In the genomic region with DNA sequence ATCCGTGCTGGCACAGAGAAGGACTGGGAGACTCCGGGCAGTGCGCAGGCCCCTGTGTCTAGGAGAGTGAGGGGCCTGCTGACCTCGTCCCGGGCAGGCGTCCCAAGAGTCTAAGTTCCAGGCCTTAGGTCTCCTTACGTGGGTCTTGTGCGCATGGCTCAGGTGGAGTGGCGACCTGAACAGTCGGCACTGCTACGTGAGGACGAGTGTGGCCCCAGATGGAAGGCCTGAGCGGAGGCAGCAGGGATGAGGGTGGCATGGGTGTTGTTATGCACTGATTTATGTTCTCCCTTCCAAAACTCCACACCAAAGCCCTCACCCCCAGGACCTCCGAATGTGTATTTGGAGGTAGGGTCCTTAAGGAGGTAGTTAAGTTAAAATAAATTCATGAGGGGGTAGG, we compare ENCODE assay signal across 19 cellular contexts. TPM values are rescaled to one million over a fixed set of nuclear protein-coding genes. Genes with fewer than 3 reads are reported as not detected.
DNase-seq lines count a peak whose midpoint lies in the region; ATAC-seq and TF ChIP-seq lines count a peak whose summit lies in the region.
"Had no signal": no experiment of that assay in that cellular context is flagged by ENCODE, and none has a peak within 500 bp of the region (broad histone marks: within the 10 kb centered on the region; RNA-seq: fewer than 3 reads in every experiment).

No MANE protein-coding gene starts in this region.

- H3F3A ChIP-seq in neural progenitor cell (ENCODE audit: low read depth): peaks cover 14% of the 10 kb centered on the region

- H2AFZ ChIP-seq in neural progenitor cell (replicated peaks): no peak overlapping the region

- H3K27ac ChIP-seq in neural progenitor cell (no peak overlapping the region), SJCRH30 (no peak overlapping the region)

- H3K4me1 Mint-ChIP-seq in chondrocyte (ENCODE audit: low read depth) (peaks cover 31% of the 10 kb centered on the region), neural progenitor cell (peaks cover 10% of the 10 kb centered on the region), type B pancreatic cell (ENCODE audit: unreplicated experiment) (peaks cover 11% of the 10 kb centered on the region)
- H3K4me1 Mint-ChIP-seq: CD4-positive, CD25-positive, alpha-beta regulatory T cell; CD8-positive, alpha-beta memory T cell; IgD-negative memory B cell had no signal

- TF ChIP-seq CTCF in chondrocyte (IDR thresholded peaks at IDR 0.05) (no peak), neural progenitor cell (IDR thresholded peaks at IDR 0.05) (no peak), type B pancreatic cell (conservative IDR thresholded peaks at IDR 0.05) (no peak)

- H3K36me3 Mint-ChIP-seq in chondrocyte (ENCODE audit: low read depth) (no peaks in the 10 kb centered on the region), neural progenitor cell (no peaks in the 10 kb centered on the region), type B pancreatic cell (no peaks in the 10 kb centered on the region)
- H3K36me3 Mint-ChIP-seq: CD4-positive, CD25-positive, alpha-beta regulatory T cell; CD8-positive, alpha-beta memory T cell; IgD-negative memory B cell had no signal

- H3K4me2 ChIP-seq in neural progenitor cell: no peak overlapping the region

- H3K4me1 ChIP-seq in neural progenitor cell (peaks cover 22% of the 10 kb centered on the region), SJCRH30 (0 out of 2 replicates have a peak, but pooled peaks cover 6% of the 10 kb centered on the region)
- H3K4me1 ChIP-seq: BE2C, HAP-1 had no signal

- no peaks in the 10 kb centered on the region for H3K27me3 Mint-ChIP-seq in chondrocyte (ENCODE audit: low read depth)
- H3K27me3 Mint-ChIP-seq in neural progenitor cell (ENCODE audit: insufficient read depth, low read depth): peaks cover 5% of the 10 kb centered on the region
- peaks cover 2% of the 10 kb centered on the region for H3K27me3 Mint-ChIP-seq in type B pancreatic cell

- H3K9me3 ChIP-seq in neural progenitor cell (ENCODE audit: low read depth) (no peaks in the 10 kb centered on the region), SJCRH30 (replicated peaks) (no peaks in the 10 kb centered on the region)
- H3K9me3 ChIP-seq: BE2C, HAP-1 had no signal

- no peak overlapping the region for H3K9ac ChIP-seq in neural progenitor cell

- H3K4me3 ChIP-seq in neural progenitor cell (no peak overlapping the region), SJCRH30 (no peak overlapping the region)
- H3K4me3 ChIP-seq: HAP-1 had no signal

- H3K36me3 ChIP-seq in neural progenitor cell (no peaks in the 10 kb centered on the region), SJCRH30 (no peaks in the 10 kb centered on the region)
- H3K36me3 ChIP-seq: BE2C, HAP-1 had no signal

- no peaks in the 10 kb centered on the region for H3K79me2 ChIP-seq in neural progenitor cell (ENCODE audit: low read depth)

- DNase-seq in chondrocyte (ENCODE audit: low spot score) (peak; percentile 74), neural progenitor cell (ENCODE audit: low spot score) (no peak), type B pancreatic cell (ENCODE audit: extremely low spot score, unreplicated experiment) (no peak), inferior parietal cortex (ENCODE audit: extremely low spot score) (no peak), SJCRH30 (no peak)
- DNase-seq: ACHN; BE2C; C1 segment of cervical spinal cord; CD4-positive, CD25-positive, alpha-beta regulatory T cell; CD8-positive, alpha-beta memory T cell; COR-L47; DMS 273 treated with DMSO at 0.1 percent for 48 hours; DMS53; DND-41; EL had no signal

- no peaks in the 10 kb centered on the region for H3K9me3 Mint-ChIP-seq in chondrocyte (ENCODE audit: low read depth)
- H3K9me3 Mint-ChIP-seq in neural progenitor cell: no peaks in the 10 kb centered on the region
- no peaks in the 10 kb centered on the region for H3K9me3 Mint-ChIP-seq in type B pancreatic cell
- H3K9me3 Mint-ChIP-seq: CD4-positive, CD25-positive, alpha-beta regulatory T cell; CD8-positive, alpha-beta memory T cell; IgD-negative memory B cell had no signal

- H3K27ac Mint-ChIP-seq in chondrocyte (ENCODE audit: unreplicated experiment): no peak overlapping the region
- H3K27ac Mint-ChIP-seq in neural progenitor cell: no peak overlapping the region
- peak overlapping the region; percentile 70 for H3K27ac Mint-ChIP-seq in type B pancreatic cell
- H3K27ac Mint-ChIP-seq: CD4-positive, CD25-positive, alpha-beta regulatory T cell; CD8-positive, alpha-beta memory T cell; IgD-negative memory B cell had no signal

- ATAC-seq in GM18867 (IDR thresholded peaks at IDR 0.05; ENCODE audit: unreplicated experiment): no peak
- ATAC-seq: HepG2 had no signal

- no peaks in the 10 kb centered on the region for H4K20me1 ChIP-seq in neural progenitor cell (ENCODE audit: low read depth)

- no peak overlapping the region for H3K4me3 Mint-ChIP-seq in chondrocyte (ENCODE audit: unreplicated experiment)
- H3K4me3 Mint-ChIP-seq in neural progenitor cell: peak overlapping the region; percentile 9
- H3K4me3 Mint-ChIP-seq in type B pancreatic cell: no peak overlapping the region
- H3K4me3 Mint-ChIP-seq: CD4-positive, CD25-positive, alpha-beta regulatory T cell; CD8-positive, alpha-beta memory T cell; IgD-negative memory B cell had no signal

- H3K27me3 ChIP-seq in neural progenitor cell (no peaks in the 10 kb centered on the region), SJCRH30 (peaks cover 12% of the 10 kb centered on the region; the same call in 1 of the 2 replicates)
- H3K27me3 ChIP-seq: BE2C had no signal

RNA-seq across cellular contexts. Expression of gene SEPTIN5, which starts 20.7 kb away (rescaled TPM):
- 113 to 214 TPM (median 197 TPM) in 3 replicates for total RNA-seq in chondrocyte
- total RNA-seq in neural progenitor cell (ENCODE audit: low replicate concordance): 5.0 and 8.2 TPM in 2 replicates
- total RNA-seq in type B pancreatic cell (ENCODE audit: low replicate concordance): 45.7 and 54.6 TPM in 2 replicates
- total RNA-seq in SJCRH30 (2014; rRNA removed; shearing (Covaris generic)): 11.2 and 11.9 TPM in 2 replicates
- total RNA-seq: HepG2 had no signal

RNA-seq across cellular contexts. Expression of gene GP1BB, which starts 29.8 kb away (rescaled TPM):
- total RNA-seq in chondrocyte (36.4 to 63.4 TPM (median 56.0 TPM) in 3 replicates), neural progenitor cell (ENCODE audit: low replicate concordance) (1.2 TPM in 1 of 2 replicates, not detected in the other), type B pancreatic cell (ENCODE audit: low replicate concordance) (1.9 and 2.4 TPM in 2 replicates)
- 2.5 and 4.4 TPM in 2 replicates for total RNA-seq in SJCRH30 (2014; rRNA removed; shearing (Covaris generic))
- total RNA-seq: CD8-positive, alpha-beta memory T cell; HepG2 had no signal
